ENCODE assay signal across 15 cellular contexts in the genomic region with DNA sequence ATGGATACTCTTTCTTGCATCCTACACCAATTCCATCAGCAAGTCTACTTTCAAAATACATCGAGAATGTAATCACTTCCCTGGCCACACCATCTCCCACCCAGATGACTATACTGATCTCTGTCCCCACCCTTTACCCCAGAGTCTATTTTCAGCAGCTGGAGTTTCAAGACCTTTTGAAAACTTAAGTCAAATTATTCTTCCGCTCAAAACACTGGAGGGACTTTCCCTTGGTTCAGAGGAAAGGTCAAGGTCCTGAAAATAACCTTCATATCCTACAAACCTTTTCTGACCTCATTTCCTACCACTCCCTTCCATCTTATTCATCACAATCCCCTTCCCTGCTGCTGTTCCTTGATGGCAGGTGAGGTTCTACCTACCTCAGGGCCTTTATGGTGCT. TPM values are rescaled to one million over a fixed set of nuclear protein-coding genes. Genes with fewer than 3 reads are reported as not detected.
DNase-seq lines count a peak whose midpoint lies in the region; ATAC-seq and TF ChIP-seq lines count a peak whose summit lies in the region.
"Had no signal": no experiment of that assay in that cellular context is flagged by ENCODE, and none has a peak within 500 bp of the region (broad histone marks: within the 10 kb centered on the region; RNA-seq: fewer than 3 reads in every experiment).

No MANE protein-coding gene starts in this region.

- H3K36me3 ChIP-seq in upper lobe of left lung, result no peaks in the 10 kb centered on the region
- no peaks in the 10 kb centered on the region for H3K36me3 ChIP-seq in CD8-positive, alpha-beta memory T cell (ENCODE audit: insufficient read depth, low read length)
- H3K36me3 ChIP-seq: brain microvascular endothelial cell, lower lobe of right lung, right lobe of liver had no signal

- H3K4me3 Mint-ChIP-seq in CD8-positive, alpha-beta memory T cell, result no peak overlapping the region
- H3K4me3 Mint-ChIP-seq: activated CD8-positive, alpha-beta T cell treated with anti-CD3 and anti-CD28 coated beads, Interleukin-2, amount 10 ng/mL, durations not matched to agents 7 days and 5 days; natural killer cell treated with Interleukin-12 subunit alpha and Interleukin-12 subunit beta and Interleukin-15 and Interleukin-18, amount 100 ng/mL, for 72 hours; stimulated activated naive CD8-positive, alpha-beta T cell treated with anti-CD3 and anti-CD28 coated beads, Interleukin-15, Interleukin-2, amounts not matched to agents 100 ng/mL and 50 ng/mL, for 24 hours had no signal

- peak; percentile 49 for ATAC-seq in GM18519 (IDR thresholded peaks at IDR 0.05; ENCODE audit: low FRiP score, unreplicated experiment)
- peak; percentile 77 for ATAC-seq in GM19455 (IDR thresholded peaks at IDR 0.05; ENCODE audit: unreplicated experiment)
- ATAC-seq in HG02642 (IDR thresholded peaks at IDR 0.05; ENCODE audit: poor library complexity, unreplicated experiment), result peak; percentile 82
- peak; percentile 87 for ATAC-seq in HG03565 (IDR thresholded peaks at IDR 0.05; ENCODE audit: unreplicated experiment)
- ATAC-seq in upper lobe of left lung (ENCODE audit: low FRiP score in 2 of 2), result no peak
- ATAC-seq: activated CD8-positive, alpha-beta T cell treated with anti-CD3 and anti-CD28 coated beads, Interleukin-2, amount 10 ng/mL, durations not matched to agents 7 days and 5 days; lower lobe of right lung; natural killer cell treated with Interleukin-12 subunit alpha and Interleukin-12 subunit beta and Interleukin-15 and Interleukin-18, amount 100 ng/mL, for 72 hours; right lobe of liver had no signal

- no peak for TF ChIP-seq EP300 in upper lobe of left lung (IDR thresholded peaks at IDR 0.05)

- peaks cover 1 to 4% of the 10 kb centered on the region in 2 donors for H3K27me3 Mint-ChIP-seq in CD8-positive, alpha-beta memory T cell

- H3K9me3 Mint-ChIP-seq in CD8-positive, alpha-beta memory T cell, result peaks cover 0 to 5% (median 2%) of the 10 kb centered on the region in 5 donors

- no peaks in the 10 kb centered on the region for H3K36me3 Mint-ChIP-seq in CD8-positive, alpha-beta memory T cell
- H3K36me3 Mint-ChIP-seq: natural killer cell treated with Interleukin-12 subunit alpha and Interleukin-12 subunit beta and Interleukin-15 and Interleukin-18, amount 100 ng/mL, for 72 hours had no signal

- no peaks in the 10 kb centered on the region for H3K4me1 ChIP-seq in upper lobe of left lung
- no peaks in the 10 kb centered on the region for H3K4me1 ChIP-seq in CD8-positive, alpha-beta memory T cell (ENCODE audit: insufficient read depth, low read length)
- H3K4me1 ChIP-seq: lower lobe of right lung, right lobe of liver had no signal

- no peak for TF ChIP-seq POLR2A in upper lobe of left lung (IDR thresholded peaks at IDR 0.05)

- 79 to 84% methylated on average over 2 of the region's 2 CpGs for WGBS in upper lobe of left lung, 2 donors

- CTCF ChIA-PET in CD8-positive, alpha-beta memory T cell (lab: Charles Lee), result no interaction called here

- H3K4me1 Mint-ChIP-seq in CD8-positive, alpha-beta memory T cell, result no peaks in the 10 kb centered on the region

- DNase-seq in upper lobe of left lung, result no peak
- no peak for DNase-seq in foreskin fibroblast
- DNase-seq in CD8-positive, alpha-beta memory T cell, result no peak
- DNase-seq in stimulated activated CD4-positive, alpha-beta T cell treated with anti-CD3 and anti-CD28 coated beads, Interleukin-12 subunit alpha, Interleukin-12 subunit beta, amount 100 ng/mL, for 4 hours, result no peak
- DNase-seq: activated CD8-positive, alpha-beta T cell treated with anti-CD3 and anti-CD28 coated beads, Interleukin-2, amount 10 ng/mL, durations not matched to agents 7 days and 5 days; AML-193; brain microvascular endothelial cell; lower lobe of right lung; right lobe of liver had no signal

- peaks cover 0 to 5% (median 2%) of the 10 kb centered on the region in 4 donors for H3K9me3 ChIP-seq in upper lobe of left lung
- H3K9me3 ChIP-seq in CD8-positive, alpha-beta memory T cell (ENCODE audit: low read length), result no peaks in the 10 kb centered on the region
- H3K9me3 ChIP-seq: right lobe of liver had no signal

- POLR2A ChIA-PET in CD8-positive, alpha-beta memory T cell (lab: Charles Lee), result no interaction called here

- no peak overlapping the region for H3K27ac Mint-ChIP-seq in CD8-positive, alpha-beta memory T cell
- H3K27ac Mint-ChIP-seq: activated CD8-positive, alpha-beta T cell treated with anti-CD3 and anti-CD28 coated beads, Interleukin-2, amount 10 ng/mL, durations not matched to agents 7 days and 5 days; natural killer cell treated with Interleukin-12 subunit alpha and Interleukin-12 subunit beta and Interleukin-15 and Interleukin-18, amount 100 ng/mL, for 72 hours; stimulated activated naive CD8-positive, alpha-beta T cell treated with anti-CD3 and anti-CD28 coated beads, Interleukin-15, Interleukin-2, amounts not matched to agents 100 ng/mL and 50 ng/mL, for 24 hours had no signal

- no peaks in the 10 kb centered on the region for H3K27me3 ChIP-seq in upper lobe of left lung
- H3K27me3 ChIP-seq in CD8-positive, alpha-beta memory T cell (ENCODE audit: insufficient read depth, low read length, poor library complexity, severe bottlenecking), result no peaks in the 10 kb centered on the region
- H3K27me3 ChIP-seq: brain microvascular endothelial cell, right lobe of liver had no signal

- H3K4me3 ChIP-seq in upper lobe of left lung, result no peak overlapping the region
- no peak overlapping the region for H3K4me3 ChIP-seq in foreskin fibroblast (ENCODE audit: low read depth in 1 of 2, low read length in 2 of 2)
- no peak overlapping the region for H3K4me3 ChIP-seq in CD8-positive, alpha-beta memory T cell (ENCODE audit: low read length)
- H3K4me3 ChIP-seq: lower lobe of right lung, right lobe of liver had no signal

- TF ChIP-seq CTCF in upper lobe of left lung (IDR thresholded peaks at IDR 0.05) (no peak), foreskin fibroblast (IDR thresholded peaks at IDR 0.05; ENCODE audit: low read depth, low read length) (no peak)

- no peak overlapping the region for H3K27ac ChIP-seq in upper lobe of left lung
- H3K27ac ChIP-seq in CD8-positive, alpha-beta memory T cell (ENCODE audit: low read depth, low read length), result no peak overlapping the region
- H3K27ac ChIP-seq: brain microvascular endothelial cell, lower lobe of right lung, right lobe of liver had no signal

RNA-seq across cellular contexts. Expression of gene LYPD6, which starts 58.8 kb away (rescaled TPM):
- total RNA-seq in upper lobe of left lung, result under 1 TPM in 5 of 6 donors, not detected in 1; 0.09 to 0.89 (median 0.33) TPM
- not detected for total RNA-seq in CD8-positive, alpha-beta memory T cell
- not detected for polyA plus RNA-seq in CD8-positive, alpha-beta memory T cell
- total RNA-seq: activated CD8-positive, alpha-beta T cell treated with anti-CD3 and anti-CD28 coated beads, Interleukin-2, amount 10 ng/mL, durations not matched to agents 7 days and 5 days; natural killer cell treated with Interleukin-12 subunit alpha and Interleukin-12 subunit beta and Interleukin-15 and Interleukin-18, amount 100 ng/mL, for 72 hours had no signal

Comparison
In these comparisons a context has a peak if more than half of its experiments do, and no peak if none do; other contexts are left out.
1. ATAC-seq: peak in GM18519 (single experiment), GM19455 (single experiment), HG02642 (single experiment) and HG03565 (single experiment); none in upper lobe of left lung (0 of 2).